Comparison of ENCODE assay signal across 10 cellular contexts in genomic region chr14:26281280-26281998, GRCh38.
DNase-seq lines count a peak whose midpoint lies in the region; ATAC-seq and TF ChIP-seq lines count a peak whose summit lies in the region.
"Had no signal": no experiment of that assay in that cellular context is flagged by ENCODE, and none has a peak within 500 bp of the region (broad histone marks: within the 10 kb centered on the region; RNA-seq: fewer than 3 reads in every experiment).

No MANE protein-coding gene starts in this region.

- H3K9me3 ChIP-seq in thoracic aorta: no peaks in the 10 kb centered on the region

- DNase-seq in NCI-H1436 (lab: John Stamatoyannopoulos, UW) (peak; percentile 25), NCI-H1436 treated with DMSO at 0.1 percent for 48 hours (lab: John Stamatoyannopoulos, UW) (no peak), RKO (ENCODE audit: low spot score) (peak; percentile 26), fibroblast of mammary gland (ENCODE audit: low read depth) (peak; percentile 77), thoracic aorta (ENCODE audit: low spot score) (no peak)
- no peak for DNase-seq in stimulated activated CD4-positive, alpha-beta T cell treated with anti-CD3 and anti-CD28 coated beads, Interleukin-2, amount 100 ng/mL, for 24 hours
- no peak for DNase-seq in activated naive CD4-positive, alpha-beta T cell (lab: John Stamatoyannopoulos, UW)

- H3K4me1 ChIP-seq in thoracic aorta (ENCODE audit: control insufficient read depth in 1 of 2, low read depth in 2 of 2): peaks cover 10 to 19% of the 10 kb centered on the region in 2 donors

- no peaks in the 10 kb centered on the region for H3K27me3 ChIP-seq in thoracic aorta (replicated peaks; ENCODE audit: insufficient read depth)

- no peak overlapping the region for H3K4me3 ChIP-seq in fibroblast of mammary gland (ENCODE audit: control insufficient read depth, low read depth, low read length)
- no peak overlapping the region for H3K4me3 ChIP-seq in thoracic aorta

- TF ChIP-seq CTCF in fibroblast of mammary gland (conservative IDR thresholded peaks at IDR 0.05; ENCODE audit: control insufficient read depth, insufficient read depth, low read depth, low read length) (no peak), thoracic aorta (IDR thresholded peaks at IDR 0.05) (no peak)

- ATAC-seq in thoracic aorta (ENCODE audit: insufficient number of reproducible peaks, low FRiP score, low read depth) (no peak), GM21447 (IDR thresholded peaks at IDR 0.05; ENCODE audit: unreplicated experiment) (no peak)

- H3K36me3 ChIP-seq in thoracic aorta: no peaks in the 10 kb centered on the region

- H3K27ac ChIP-seq in thoracic aorta: peak overlapping the region; percentile 12 to 36
- H3K27ac ChIP-seq: HL-60, VCaP had no signal

Comparison
In these comparisons a context has a peak if more than half of its experiments do, and no peak if none do; other contexts are left out.
1. DNase-seq: peak in NCI-H1436 (single experiment), RKO (single experiment) and fibroblast of mammary gland (single experiment); none in NCI-H1436 treated with DMSO at 0.1 percent for 48 hours (single experiment), thoracic aorta (single experiment), stimulated activated CD4-positive, alpha-beta T cell treated with anti-CD3 and anti-CD28 coated beads, Interleukin-2, amount 100 ng/mL, for 24 hours (0 of 2) and activated naive CD4-positive, alpha-beta T cell (0 of 4).